8 cellular contexts compared by ENCODE assay signal in genomic region chr2:27891820-27892105, GRCh38. TPM values are rescaled to one million over a fixed set of nuclear protein-coding genes. Genes with fewer than 3 reads are reported as not detected.
DNase-seq lines count a peak whose midpoint lies in the region; ATAC-seq, FAIRE-seq and TF ChIP-seq lines count a peak whose summit lies in the region.

No MANE protein-coding gene starts in this region.

- H3K9me3 ChIP-seq in smooth muscle cell (replicated peaks; ENCODE audit: low read depth) (no peaks in the 10 kb centered on the region), small intestine (ENCODE audit: control insufficient read depth, low read depth) (no peaks in the 10 kb centered on the region), neuronal stem cell (replicated peaks in 1 of 2; ENCODE audit: control insufficient read depth in 2 of 2, insufficient read depth in 1 of 2, low read depth in 1 of 2, low read length in 2 of 2) (no peaks in the 10 kb centered on the region)

- no peak overlapping the region for H3K4ac ChIP-seq in neuronal stem cell (ENCODE audit: low read length)

- H3K23ac ChIP-seq in neuronal stem cell (ENCODE audit: low read depth, low read length, poor library complexity): no peak overlapping the region

- no peak overlapping the region for H2BK120ac ChIP-seq in neuronal stem cell (ENCODE audit: low read depth, low read length)

- H4K8ac ChIP-seq in neuronal stem cell (ENCODE audit: low read depth, low read length): no peak overlapping the region

- H4K91ac ChIP-seq in neuronal stem cell (ENCODE audit: low read depth, low read length, poor library complexity): no peak overlapping the region

- H2BK5ac ChIP-seq in neuronal stem cell (ENCODE audit: low read length): no peak overlapping the region

- H3K9ac ChIP-seq in smooth muscle cell (ENCODE audit: low read depth) (no peak overlapping the region), neuronal stem cell (ENCODE audit: low read depth, low read length, poor library complexity) (no peak overlapping the region)

- H3K36me3 ChIP-seq in smooth muscle cell (ENCODE audit: low read depth) (no peaks in the 10 kb centered on the region), small intestine (ENCODE audit: control insufficient read depth in 2 of 2, insufficient read depth in 2 of 2, low read length in 2 of 2) (no peaks in the 10 kb centered on the region), neuronal stem cell (replicated peaks in 1 of 2; ENCODE audit: control insufficient read depth in 2 of 2, insufficient read depth in 2 of 2, low read length in 2 of 2) (peaks cover 9 to 21% of the 10 kb centered on the region in 2 donors)

- peak overlapping the region; percentile 94 for H3K4me3 Mint-ChIP-seq in T-helper 1 cell treated with Interleukin-12 subunit alpha and Interleukin-12 subunit beta and Interleukin-4 antibody, amounts not matched to agents 30 μg/mL and 1 μg/mL, for 36 hours

- TF ChIP-seq CTCF in smooth muscle cell (IDR thresholded peaks at IDR 0.05; ENCODE audit: borderline replicate concordance, insufficient read depth, poor library complexity, severe bottlenecking): no peak

- no peaks in the 10 kb centered on the region for H4K20me1 ChIP-seq in smooth muscle cell (ENCODE audit: low read depth)

- no peak overlapping the region for H2AFZ ChIP-seq in smooth muscle cell (ENCODE audit: low read depth)
- H2AFZ ChIP-seq in neuronal stem cell (ENCODE audit: low read length): no peak overlapping the region

- no peak overlapping the region for H3K18ac ChIP-seq in neuronal stem cell (ENCODE audit: low read length)

- FAIRE-seq in small intestine (lab: Jason Lieb, UNC): no peak

- H3K4me2 ChIP-seq in smooth muscle cell: peak overlapping the region; percentile 86
- H3K4me2 ChIP-seq in neuronal stem cell (ENCODE audit: insufficient read depth, low read length, poor library complexity, severe bottlenecking): no peak overlapping the region

- peaks cover 6% of the 10 kb centered on the region for H3K4me1 ChIP-seq in smooth muscle cell (ENCODE audit: low read depth)
- H3K4me1 ChIP-seq in small intestine (ENCODE audit: control insufficient read depth in 2 of 2, insufficient read depth in 1 of 2, low read depth in 1 of 2, low read length in 1 of 2): peaks cover 0 to 8% of the 10 kb centered on the region in 2 donors
- H3K4me1 ChIP-seq in neuronal stem cell (ENCODE audit: control insufficient read depth in 2 of 2, insufficient read depth in 1 of 2, low read depth in 1 of 2, low read length in 2 of 2): peaks cover 0 to 3% of the 10 kb centered on the region in 2 donors

- no peak overlapping the region for H2BK12ac ChIP-seq in neuronal stem cell (ENCODE audit: low read length)

- no peaks in the 10 kb centered on the region for H3K79me1 ChIP-seq in neuronal stem cell (ENCODE audit: low read depth, low read length)

- DNase-seq in T-helper 1 cell (no peak), SW480 (ENCODE audit: low spot score) (peak; percentile 28), fibroblast of peridontal ligament (ENCODE audit: extremely low read depth) (peak; percentile 51), smooth muscle cell (lab: John Stamatoyannopoulos, UW; ENCODE audit: unreplicated experiment) (no peak), small intestine (no peak), neuronal stem cell (ENCODE audit: low spot score) (no peak)

- 87% methylated on average over 3 of the region's 3 CpGs for whole genome bisulfite sequencing in smooth muscle cell (ENCODE audit: low lambda C conversion rate)
- 77 to 86% (median 83%) methylated on average over 3 of the region's 3 CpGs for WGBS in small intestine, 3 donors
- WGBS in neuronal stem cell (ENCODE audit: extremely low coverage in 2 of 2, insufficient read length in 2 of 2, insufficient replicate concordance in 1 of 2), 2 donors: no CpG with 5 or more reads among the region's 3 CpGs

- peaks cover 5% of the 10 kb centered on the region for H3K27me3 Mint-ChIP-seq in T-helper 1 cell treated with Interleukin-12 subunit alpha and Interleukin-12 subunit beta and Interleukin-4 antibody, amounts not matched to agents 30 μg/mL and 1 μg/mL, for 36 hours (ENCODE audit: low read depth)

- H3K4me3 ChIP-seq in smooth muscle cell (no peak overlapping the region), small intestine (ENCODE audit: low read depth in 1 of 2, low read length in 2 of 2) (no peak overlapping the region), neuronal stem cell (ENCODE audit: low read length in 2 of 2) (no peak overlapping the region)

- peaks cover 33% of the 10 kb centered on the region for H3K36me3 Mint-ChIP-seq in T-helper 1 cell treated with Interleukin-12 subunit alpha and Interleukin-12 subunit beta and Interleukin-4 antibody, amounts not matched to agents 30 μg/mL and 1 μg/mL, for 36 hours (ENCODE audit: low read depth)

- H3K27me3 ChIP-seq in smooth muscle cell (ENCODE audit: low read depth) (no peaks in the 10 kb centered on the region), small intestine (ENCODE audit: control insufficient read depth in 2 of 2, insufficient read depth in 2 of 2, low read length in 2 of 2) (no peaks in the 10 kb centered on the region), neuronal stem cell (ENCODE audit: control insufficient read depth in 3 of 3, insufficient read depth in 3 of 3, low read depth in 1 of 3, low read length in 3 of 3) (no peaks in the 10 kb centered on the region)

- no peak overlapping the region for H2AK5ac ChIP-seq in neuronal stem cell (ENCODE audit: low read depth, low read length)

- no peak overlapping the region for H3K27ac ChIP-seq in smooth muscle cell (ENCODE audit: low read depth)
- peak overlapping the region in 1 of 2 donors; percentile 69 for H3K27ac ChIP-seq in small intestine (ENCODE audit: low read depth in 1 of 2, low read length in 1 of 2)
- no peak overlapping the region for H3K27ac ChIP-seq in neuronal stem cell (replicated peaks; ENCODE audit: low read length)

- peaks cover 5% of the 10 kb centered on the region for H3F3A ChIP-seq in smooth muscle cell (ENCODE audit: low read depth)

- no peak overlapping the region for H3K14ac ChIP-seq in neuronal stem cell (ENCODE audit: low read length)

- ATAC-seq in GM21447 (IDR thresholded peaks at IDR 0.05; ENCODE audit: unreplicated experiment): no peak

- H3K9me3 Mint-ChIP-seq in T-helper 1 cell treated with Interleukin-12 subunit alpha and Interleukin-12 subunit beta and Interleukin-4 antibody, amounts not matched to agents 30 μg/mL and 1 μg/mL, for 36 hours: no peaks in the 10 kb centered on the region

- H3K4me1 Mint-ChIP-seq in T-helper 1 cell treated with Interleukin-12 subunit alpha and Interleukin-12 subunit beta and Interleukin-4 antibody, amounts not matched to agents 30 μg/mL and 1 μg/mL, for 36 hours (ENCODE audit: low read depth): peaks cover 40% of the 10 kb centered on the region

- H3K79me2 ChIP-seq in smooth muscle cell (ENCODE audit: low read depth): peaks cover 21% of the 10 kb centered on the region

- H2BK15ac ChIP-seq in neuronal stem cell (ENCODE audit: low read length): no peak overlapping the region

- peak overlapping the region; percentile 99 for H3K27ac Mint-ChIP-seq in T-helper 1 cell treated with Interleukin-12 subunit alpha and Interleukin-12 subunit beta and Interleukin-4 antibody, amounts not matched to agents 30 μg/mL and 1 μg/mL, for 36 hours

RNA-seq across cellular contexts. Expression of gene BABAM2, which starts 1.2 kb away (rescaled TPM):
- total RNA-seq in smooth muscle cell: 29.1 and 39.3 TPM in 2 replicates
- polyA plus RNA-seq in smooth muscle cell: 26.5 and 35.2 TPM in 2 replicates
- polyA plus RNA-seq in small intestine: 10 to 100 TPM; 19.5 to 22.4 (median 20.6) TPM
- 30.8 TPM for polyA plus RNA-seq in neuronal stem cell (2013, experiment 1 of 2)
- polyA plus RNA-seq in neuronal stem cell (2013, experiment 2 of 2): 29.5 TPM

RNA-seq across cellular contexts. Expression of gene RBKS, which starts 1.6 kb away (rescaled TPM):
- total RNA-seq in smooth muscle cell: 0.13 and 1.0 TPM in 2 replicates
- 1.7 and 3.3 TPM in 2 replicates for polyA plus RNA-seq in smooth muscle cell
- polyA plus RNA-seq in small intestine: 10 to 100 TPM; 19.8 to 72.0 (median 37.3) TPM
- 2.4 TPM for polyA plus RNA-seq in neuronal stem cell (2013, experiment 1 of 2)
- polyA plus RNA-seq in neuronal stem cell (2013, experiment 2 of 2): 2.5 TPM

Comparison
In these comparisons a context has a peak if more than half of its experiments do, and no peak if none do; other contexts are left out.
1. DNase-seq: peak in SW480 (single experiment) and fibroblast of peridontal ligament (single experiment); none in T-helper 1 cell (0 of 5), smooth muscle cell (single experiment), small intestine (single experiment) and neuronal stem cell (single experiment).